In the genomic region with DNA sequence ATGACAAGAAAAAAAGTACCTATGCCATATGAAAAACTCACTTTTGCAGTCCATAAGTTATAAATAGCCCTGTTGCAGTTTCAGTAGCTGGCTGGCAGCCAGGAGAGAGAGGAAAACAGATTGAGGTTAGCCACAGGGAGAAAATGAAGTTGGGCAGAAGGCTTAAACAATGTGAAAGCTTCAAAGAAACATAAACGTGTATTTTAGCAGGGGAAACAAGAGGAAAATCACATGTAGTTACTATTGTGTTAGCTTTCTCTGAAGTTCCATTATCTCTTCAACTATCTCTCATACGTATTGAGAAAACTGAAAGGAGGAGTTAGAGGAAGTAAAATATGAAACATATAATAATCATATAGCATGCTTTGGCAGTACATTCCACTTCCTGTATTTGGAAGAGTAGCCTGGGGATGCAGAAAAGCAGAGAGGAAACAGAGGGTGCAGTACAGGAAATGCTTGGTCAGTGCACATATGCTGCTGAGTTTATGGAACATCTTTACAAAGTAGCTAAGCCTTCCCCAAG, we compare ENCODE assay signal across 9 cellular contexts.
DNase-seq lines count a peak whose midpoint lies in the region; ATAC-seq and TF ChIP-seq lines count a peak whose summit lies in the region.
"Had no signal": no experiment of that assay in that cellular context is flagged by ENCODE, and none has a peak within 500 bp of the region (broad histone marks: within the 10 kb centered on the region; RNA-seq: fewer than 3 reads in every experiment).

No MANE protein-coding gene starts in this region.

- H3K79me2 ChIP-seq in neural progenitor cell (ENCODE audit: low read depth): no peaks in the 10 kb centered on the region

- H3K79me1 ChIP-seq in mesenchymal stem cell (replicated peaks; ENCODE audit: low read length, poor library complexity, severe bottlenecking): no peaks in the 10 kb centered on the region

- no peaks in the 10 kb centered on the region for H3K27me3 Mint-ChIP-seq in neural progenitor cell (ENCODE audit: insufficient read depth, low read depth)
- H3K27me3 Mint-ChIP-seq: CD4-positive, CD25-positive, alpha-beta regulatory T cell had no signal

- no peak overlapping the region for H3K23ac ChIP-seq in mesenchymal stem cell (ENCODE audit: low read length in 2 of 2)

- no peaks in the 10 kb centered on the region for H3F3A ChIP-seq in neural progenitor cell (ENCODE audit: low read depth)

- no peak overlapping the region for H3K4me3 ChIP-seq in mesenchymal stem cell (ENCODE audit: insufficient read depth in 1 of 2, low read depth in 1 of 2, low read length in 2 of 2)
- no peak overlapping the region for H3K4me3 ChIP-seq in neural progenitor cell

- ATAC-seq in HG02970 (IDR thresholded peaks at IDR 0.05; ENCODE audit: low FRiP score, unreplicated experiment): peak; percentile 71

- H3K14ac ChIP-seq in mesenchymal stem cell (ENCODE audit: low read length in 2 of 2): no peak overlapping the region

- no peak overlapping the region for H2BK5ac ChIP-seq in mesenchymal stem cell (ENCODE audit: low read depth, low read length, poor library complexity, severe bottlenecking)

- H2BK120ac ChIP-seq in mesenchymal stem cell (ENCODE audit: low read depth, low read length): no peak overlapping the region

- H3K9me3 Mint-ChIP-seq in neural progenitor cell: no peaks in the 10 kb centered on the region
- H3K9me3 Mint-ChIP-seq: CD4-positive, CD25-positive, alpha-beta regulatory T cell had no signal

- no peak overlapping the region for H2BK15ac ChIP-seq in mesenchymal stem cell (ENCODE audit: low read depth, poor library complexity, severe bottlenecking)

- no peak overlapping the region for H3K27ac ChIP-seq in mesenchymal stem cell (ENCODE audit: low read length, poor library complexity, severe bottlenecking)
- no peak overlapping the region for H3K27ac ChIP-seq in neural progenitor cell

- H3K9me3 ChIP-seq in mesenchymal stem cell (ENCODE audit: control insufficient read depth, low read length) (no peaks in the 10 kb centered on the region), neural progenitor cell (ENCODE audit: low read depth) (no peaks in the 10 kb centered on the region)

- no peak overlapping the region for H3K4me3 Mint-ChIP-seq in neural progenitor cell

- no peaks in the 10 kb centered on the region for H3K4me1 ChIP-seq in mesenchymal stem cell (ENCODE audit: control insufficient read depth, insufficient read depth, low read depth, low read length)
- no peaks in the 10 kb centered on the region for H3K4me1 ChIP-seq in neural progenitor cell

- H4K20me1 ChIP-seq in neural progenitor cell (ENCODE audit: low read depth): no peaks in the 10 kb centered on the region

- no peak overlapping the region for H4K91ac ChIP-seq in mesenchymal stem cell (ENCODE audit: low read length)

- no peak for TF ChIP-seq CTCF in neural progenitor cell (IDR thresholded peaks at IDR 0.05)

- no peaks in the 10 kb centered on the region for H3K36me3 ChIP-seq in mesenchymal stem cell (ENCODE audit: control insufficient read depth in 1 of 2, insufficient read depth in 2 of 2, low read depth in 1 of 2, low read length in 2 of 2)
- no peaks in the 10 kb centered on the region for H3K36me3 ChIP-seq in neural progenitor cell

- H2AFZ ChIP-seq in mesenchymal stem cell (ENCODE audit: low read depth, low read length) (no peak overlapping the region), neural progenitor cell (replicated peaks) (no peak overlapping the region)

- H2BK12ac ChIP-seq in mesenchymal stem cell (ENCODE audit: low read length in 2 of 2): no peak overlapping the region

- H2AK5ac ChIP-seq in mesenchymal stem cell (ENCODE audit: low read length, severe bottlenecking): no peak overlapping the region

- H3K36me3 Mint-ChIP-seq in neural progenitor cell: no peaks in the 10 kb centered on the region
- H3K36me3 Mint-ChIP-seq: CD4-positive, CD25-positive, alpha-beta regulatory T cell had no signal

- DNase-seq in activated effector memory CD4-positive, alpha-beta T cell treated with Interleukin-2 at 50 U/mL for 16 hours: peak; percentile 1
- no peak for DNase-seq in activated effector memory CD4-positive, alpha-beta T cell treated with anti-CD3 and anti-CD28 coated beads, Interleukin-2, amount 50 U/mL, for 16 hours
- DNase-seq in NOMO-1 (lab: John Stamatoyannopoulos, UW; ENCODE audit: unreplicated experiment in 2 of 2) (peak; percentile 55 to 88), amniotic epithelial cell (ENCODE audit: low read depth) (peak; percentile 77), mesenchymal stem cell (peak; percentile 71), neural progenitor cell (ENCODE audit: low spot score) (no peak), NCI-H187 treated with DMSO at 0.1 percent for 48 hours (lab: John Stamatoyannopoulos, UW) (no peak)

- no peak overlapping the region for H4K8ac ChIP-seq in mesenchymal stem cell (ENCODE audit: low read length)

- H3K18ac ChIP-seq in mesenchymal stem cell (ENCODE audit: low read depth in 1 of 2, low read length in 2 of 2): no peak overlapping the region

- no peak overlapping the region for H3K4me2 ChIP-seq in mesenchymal stem cell (ENCODE audit: low read length, poor library complexity, severe bottlenecking)
- H3K4me2 ChIP-seq in neural progenitor cell: no peak overlapping the region

- no peak overlapping the region for H3K9ac ChIP-seq in mesenchymal stem cell (ENCODE audit: low read length)
- no peak overlapping the region for H3K9ac ChIP-seq in neural progenitor cell

- H3K27me3 ChIP-seq in mesenchymal stem cell (ENCODE audit: control insufficient read depth in 1 of 2, insufficient read depth in 1 of 2, low read length in 2 of 2): no peaks in the 10 kb centered on the region
- no peaks in the 10 kb centered on the region for H3K27me3 ChIP-seq in neural progenitor cell

- WGBS in mesenchymal stem cell: no CpG with 5 or more reads among the region's 2 CpGs

- peaks cover 2% of the 10 kb centered on the region for H3K4me1 Mint-ChIP-seq in neural progenitor cell

- no peak overlapping the region for H3K27ac Mint-ChIP-seq in neural progenitor cell

- no peak overlapping the region for H3K4ac ChIP-seq in mesenchymal stem cell (ENCODE audit: low read depth in 1 of 2, low read length in 2 of 2)

Comparison
In these comparisons a context has a peak if more than half of its experiments do, and no peak if none do; other contexts are left out.
1. DNase-seq: peak in activated effector memory CD4-positive, alpha-beta T cell treated with Interleukin-2 at 50 U/mL for 16 hours (single experiment), NOMO-1 (2 of 2), amniotic epithelial cell (single experiment) and mesenchymal stem cell (single experiment); none in activated effector memory CD4-positive, alpha-beta T cell treated with anti-CD3 and anti-CD28 coated beads, Interleukin-2, amount 50 U/mL, for 16 hours (single experiment), neural progenitor cell (single experiment) and NCI-H187 treated with DMSO at 0.1 percent for 48 hours (single experiment).